ENCODE assay signal across 30 cellular contexts in genomic region chr3:40841570-40842109, GRCh38.
"Had no signal": no experiment of that assay in that cellular context is flagged by ENCODE, and none has a peak within 500 bp of the region (broad histone marks: within the 10 kb centered on the region; RNA-seq: fewer than 3 reads in every experiment).

No MANE protein-coding gene starts in this region.

- H3K4me2 ChIP-seq: neural progenitor cell, smooth muscle cell had no signal

- H3K4me3 ChIP-seq: neural progenitor cell, ovary, psoas muscle, skin epidermis, smooth muscle cell, spleen, suprapubic skin, testis, tibial artery, transverse colon, upper lobe of left lung, vagina had no signal

- H3K27me3 Mint-ChIP-seq: progenitor cell of endocrine pancreas had no signal

- H3K4me3 Mint-ChIP-seq: natural killer cell; nephron; neural progenitor cell; stimulated activated memory B cell treated with anti-CD40 and anti-IgM and Interleukin-4, amounts not matched to agents 10 μg/mL and 1 μg/mL and 100 μg/mL, for 72 hours; stimulated activated naive CD8-positive, alpha-beta T cell treated with anti-CD3 and anti-CD28 coated beads, Interleukin-15, amount 100 ng/mL, for 72 hours had no signal

- H3K27ac ChIP-seq: neural progenitor cell, ovary, parathyroid adenoma, psoas muscle, skin epidermis, spleen, suprapubic skin, testis, tibial artery, transverse colon, upper lobe of left lung, vagina had no signal

- H3K36me3 ChIP-seq: neural progenitor cell, ovary, spleen, suprapubic skin, tibial artery, transverse colon, upper lobe of left lung, vagina had no signal

- H3K27ac Mint-ChIP-seq: natural killer cell; nephron; neural progenitor cell; progenitor cell of endocrine pancreas; stimulated activated memory B cell treated with anti-CD40 and anti-IgM and Interleukin-4, amounts not matched to agents 10 μg/mL and 1 μg/mL and 100 μg/mL, for 72 hours; stimulated activated naive CD8-positive, alpha-beta T cell treated with anti-CD3 and anti-CD28 coated beads, Interleukin-15, amount 100 ng/mL, for 72 hours had no signal

- H3K79me2 ChIP-seq: parathyroid adenoma had no signal

- H3K4me1 Mint-ChIP-seq: natural killer cell; stimulated activated memory B cell treated with anti-CD40 and anti-IgM and Interleukin-4, amounts not matched to agents 10 μg/mL and 1 μg/mL and 100 μg/mL, for 72 hours; stimulated activated naive CD8-positive, alpha-beta T cell treated with anti-CD3 and anti-CD28 coated beads, Interleukin-15, amount 100 ng/mL, for 72 hours had no signal

- H3K9ac ChIP-seq: neural progenitor cell, parathyroid adenoma had no signal

- H3K27me3 ChIP-seq: neural progenitor cell, ovary, spleen, suprapubic skin, testis, tibial artery, transverse colon, upper lobe of left lung, vagina had no signal

- H3K9me3 ChIP-seq: ovary, psoas muscle, suprapubic skin, testis, transverse colon, vagina had no signal

- H2AFZ ChIP-seq: neural progenitor cell, parathyroid adenoma had no signal

- H3K9me3 Mint-ChIP-seq: nephron, neural progenitor cell had no signal

- H3K4me1 ChIP-seq: parathyroid adenoma, psoas muscle, suprapubic skin, testis, tibial artery, transverse colon, upper lobe of left lung, vagina had no signal

- H3K36me3 Mint-ChIP-seq: natural killer cell; neural progenitor cell; stimulated activated memory B cell treated with anti-CD40 and anti-IgM and Interleukin-4, amounts not matched to agents 10 μg/mL and 1 μg/mL and 100 μg/mL, for 72 hours had no signal

- ATAC-seq: natural killer cell; psoas muscle; right cardiac atrium; sciatic nerve; stimulated activated memory B cell treated with anti-CD40 and anti-IgM and Interleukin-4, amounts not matched to agents 10 μg/mL and 1 μg/mL and 100 μg/mL, for 72 hours; stimulated activated naive CD8-positive, alpha-beta T cell treated with anti-CD3 and anti-CD28 coated beads, Interleukin-15, amount 100 ng/mL, for 72 hours; stimulated activated naive CD8-positive, alpha-beta T cell treated with anti-CD3 and anti-CD28 coated beads, Interleukin-15, Interleukin-2, amounts not matched to agents 100 U/mL and 50 U/mL, for 24 hours had no signal

- DNase-seq: natural killer cell; occipital lobe; ovary; posterior cingulate gyrus; psoas muscle; right cardiac atrium; spleen; stimulated activated CD4-positive, alpha-beta T cell treated with anti-CD3 and anti-CD28 coated beads, Interleukin-12 subunit alpha, Interleukin-12 subunit beta, amount 100 ng/mL, for 4 hours; stimulated activated CD4-positive, alpha-beta T cell treated with anti-CD3 and anti-CD28 coated beads, Interleukin-1b, Interleukin-23, amount 100 ng/mL, for 48 hours; stimulated activated CD4-positive, alpha-beta T cell treated with anti-CD3 and anti-CD28 coated beads, Interleukin-4, amount 100 ng/mL, for 1 hour; stimulated activated CD4-positive, alpha-beta T cell treated with anti-CD3 and anti-CD28 coated beads, Interleukin-4, amount 100 ng/mL, for 4 hours; stimulated activated CD8-positive, alpha-beta memory T cell treated with anti-CD3 and anti-CD28 coated beads, Interleukin-4, amount 100 ng/mL, for 48 hours; stimulated activated naive CD4-positive, alpha-beta T cell; stimulated activated naive CD8-positive, alpha-beta T cell treated with anti-CD3 and anti-CD28 coated beads, Interleukin-15, amount 100 ng/mL, for 72 hours; stimulated activated naive CD8-positive, alpha-beta T cell treated with anti-CD3 and anti-CD28 coated beads, Interleukin-15, Interleukin-2, amounts not matched to agents 100 U/mL and 50 U/mL, for 24 hours; substantia nigra; tibial artery; transverse colon; upper lobe of left lung had no signal
